ENCODE assay signal across 9 cellular contexts in the genomic region with DNA sequence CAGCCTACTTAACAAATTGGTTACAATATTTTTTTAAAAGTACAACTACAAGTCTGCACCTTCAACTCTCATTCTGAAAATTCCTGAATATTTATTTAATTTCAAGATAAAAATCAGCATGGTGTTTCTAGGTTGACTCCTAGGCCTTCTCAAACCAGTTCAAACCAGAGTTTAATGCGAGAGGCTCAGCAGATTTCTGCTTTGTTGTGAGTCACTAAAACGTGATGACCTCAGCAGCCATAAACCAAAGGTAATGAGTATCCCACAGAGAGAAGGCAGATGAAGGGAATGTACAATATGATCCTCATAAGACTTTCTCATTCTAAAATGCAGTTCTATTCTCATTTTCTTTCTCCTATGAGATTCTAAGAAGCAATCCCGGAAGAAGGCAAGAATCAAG. TPM values are rescaled to one million over a fixed set of nuclear protein-coding genes. Genes with fewer than 3 reads are reported as not detected.
DNase-seq lines count a peak whose midpoint lies in the region; ATAC-seq and TF ChIP-seq lines count a peak whose summit lies in the region.
"Had no signal": no experiment of that assay in that cellular context is flagged by ENCODE, and none has a peak within 500 bp of the region (broad histone marks: within the 10 kb centered on the region; RNA-seq: fewer than 3 reads in every experiment).

No MANE protein-coding gene starts in this region.

- H3K9ac ChIP-seq in SU-DHL-6 (ENCODE audit: low read length) (peak overlapping the region; percentile 82), neural cell (ENCODE audit: low read length) (peak overlapping the region; percentile 83)

- H3K9me3 ChIP-seq in CD8-positive, alpha-beta T cell (ENCODE audit: low read length) = no peaks in the 10 kb centered on the region
- H3K9me3 ChIP-seq in SU-DHL-6 (ENCODE audit: insufficient read depth, low read length) (no peaks in the 10 kb centered on the region), ectodermal cell (ENCODE audit: control insufficient read depth, low read length) (no peaks in the 10 kb centered on the region), neural cell (ENCODE audit: low read length) (no peaks in the 10 kb centered on the region)
- H3K9me3 ChIP-seq: uterus had no signal

- H2AFZ ChIP-seq in SU-DHL-6 (ENCODE audit: low read depth, low read length, severe bottlenecking) (no peak overlapping the region), neural cell (ENCODE audit: low read depth, low read length) (no peak overlapping the region)

- no peaks in the 10 kb centered on the region for H3K27me3 Mint-ChIP-seq in CD8-positive, alpha-beta T cell (ENCODE audit: low read depth)

- no peak overlapping the region for H3K4me3 ChIP-seq in CD8-positive, alpha-beta T cell (ENCODE audit: low read depth, low read length)
- H3K4me3 ChIP-seq in SU-DHL-6 (ENCODE audit: insufficient read depth, low read length, poor library complexity, severe bottlenecking) = peak overlapping the region; percentile 69
- H3K4me3 ChIP-seq in ectodermal cell (ENCODE audit: insufficient read depth, low read depth, low read length) = peak overlapping the region; percentile 88
- H3K4me3 ChIP-seq in neural cell (ENCODE audit: low read length) = peak overlapping the region; percentile 73

- WGBS in ectodermal cell, 2 experiments = 54 to 64% methylated on average over 3 of the region's 3 CpGs

- DNase-seq in CD8-positive, alpha-beta T cell = peak in 1 of 7 experiments; percentile 23
- DNase-seq in HT1080 (ENCODE audit: low read depth) (peak; percentile 88), GDM1 (lab: John Stamatoyannopoulos, UW) (no peak), HuH-7.5 (ENCODE audit: low spot score) (no peak)

- H4K20me1 ChIP-seq in SU-DHL-6 (ENCODE audit: low read depth, low read length) (no peaks in the 10 kb centered on the region), neural cell (ENCODE audit: insufficient read depth) (no peaks in the 10 kb centered on the region)

- no peak overlapping the region for H3K27ac ChIP-seq in CD8-positive, alpha-beta T cell (ENCODE audit: low read depth, low read length)
- H3K27ac ChIP-seq in SU-DHL-6 (ENCODE audit: low read depth, low read length) (peak overlapping the region; percentile 6; the same call in 1 of the 2 replicates), ectodermal cell (ENCODE audit: insufficient read depth, low read depth, low read length, poor library complexity, severe bottlenecking) (no peak overlapping the region), neural cell (ENCODE audit: low read length) (peak overlapping the region; percentile 66)

- H3K9me3 Mint-ChIP-seq in CD8-positive, alpha-beta T cell = no peaks in the 10 kb centered on the region

- intact Hi-C loops in CD8-positive, alpha-beta T cell (cut with DNase I, micrococcal nuclease) = no loop called here

- H3K79me2 ChIP-seq in SU-DHL-6 (ENCODE audit: insufficient read depth, low read length) (peaks cover 40% of the 10 kb centered on the region), neural cell (replicated peaks; ENCODE audit: insufficient read depth, low read length) (peaks cover 38% of the 10 kb centered on the region)

- H3K27me3 ChIP-seq in CD8-positive, alpha-beta T cell (ENCODE audit: insufficient read depth, low read length) = no peaks in the 10 kb centered on the region
- H3K27me3 ChIP-seq in SU-DHL-6 (ENCODE audit: low read length) (no peaks in the 10 kb centered on the region), ectodermal cell (ENCODE audit: control insufficient read depth, insufficient read depth, low read length, poor library complexity, severe bottlenecking) (peaks cover 11% of the 10 kb centered on the region), neural cell (ENCODE audit: insufficient read depth, low read depth, low read length) (no peaks in the 10 kb centered on the region)
- H3K27me3 ChIP-seq: uterus had no signal

- peak overlapping the region; percentile 27 for H3K27ac Mint-ChIP-seq in CD8-positive, alpha-beta T cell

- peaks cover 44% of the 10 kb centered on the region for H3K4me1 Mint-ChIP-seq in CD8-positive, alpha-beta T cell (ENCODE audit: low read depth)

- POLR2A ChIA-PET in CD8-positive, alpha-beta T cell (lab: Charles Lee) = no interaction called here

- TF ChIP-seq RAD21 in neural cell (conservative IDR thresholded peaks at IDR 0.05) = no peak

- H3K4me1 ChIP-seq in CD8-positive, alpha-beta T cell (ENCODE audit: insufficient read depth, low read length) = peaks cover 31% of the 10 kb centered on the region
- peaks cover 7% of the 10 kb centered on the region for H3K4me1 ChIP-seq in ectodermal cell (ENCODE audit: control insufficient read depth, insufficient read depth, low read length)

- H3K36me3 ChIP-seq in CD8-positive, alpha-beta T cell (ENCODE audit: insufficient read depth, low read length) = peaks cover 7% of the 10 kb centered on the region
- H3K36me3 ChIP-seq in SU-DHL-6 (ENCODE audit: low read length) = peaks cover 20% of the 10 kb centered on the region; the same call in 1 of the 2 replicates
- H3K36me3 ChIP-seq in ectodermal cell (ENCODE audit: control insufficient read depth, insufficient read depth, low read length) = peaks cover 18% of the 10 kb centered on the region
- H3K36me3 ChIP-seq in neural cell (ENCODE audit: insufficient read depth, low read length) = no peaks in the 10 kb centered on the region
- H3K36me3 ChIP-seq: uterus had no signal

- no peak for ATAC-seq in CD8-positive, alpha-beta T cell
- no peak for ATAC-seq in HG03520 (IDR thresholded peaks at IDR 0.05; ENCODE audit: unreplicated experiment)

- H3K36me3 Mint-ChIP-seq in CD8-positive, alpha-beta T cell = peaks cover 32% of the 10 kb centered on the region

- H3F3A ChIP-seq in SU-DHL-6 (ENCODE audit: insufficient read depth) (peaks cover 9% of the 10 kb centered on the region; the same call in 1 of the 2 replicates), neural cell (ENCODE audit: insufficient read depth, low read length, poor library complexity, severe bottlenecking) (no peaks in the 10 kb centered on the region)

- CTCF ChIA-PET in CD8-positive, alpha-beta T cell (lab: Charles Lee) = interaction anchor here (1.8 kb wide), 1 partner anchor 15 kb away, joined by 4 read pairs; a partner anchor contains a TSS

- H3K4me2 ChIP-seq in SU-DHL-6 (ENCODE audit: low read depth, low read length, poor library complexity, severe bottlenecking) (peak overlapping the region; percentile 85), neural cell (ENCODE audit: low read length) (peak overlapping the region; percentile 91)

- H3K4me3 Mint-ChIP-seq in CD8-positive, alpha-beta T cell = peak overlapping the region; percentile 87

- no peak for TF ChIP-seq EP300 in neural cell (conservative IDR thresholded peaks at IDR 0.05; ENCODE audit: poor library complexity, severe bottlenecking)

- H3K9me2 ChIP-seq in SU-DHL-6 (replicated peaks; ENCODE audit: insufficient read depth, low read length) (no peaks in the 10 kb centered on the region), neural cell (ENCODE audit: insufficient read depth, low read length) (no peaks in the 10 kb centered on the region)

- no peak for TF ChIP-seq CTCF in CD8-positive, alpha-beta T cell (IDR thresholded peaks at IDR 0.05)
- TF ChIP-seq CTCF in SU-DHL-6 (IDR thresholded peaks at IDR 0.05; ENCODE audit: insufficient read depth, low read length, poor library complexity, severe bottlenecking) (no peak), neural cell (IDR thresholded peaks at IDR 0.05; ENCODE audit: poor library complexity, severe bottlenecking) (no peak)

TF ChIP-seq in neural cell, 6 proteins besides CTCF, POLR2A, EP300 and RAD21 (continues in another document):
- TF ChIP-seq, protein P1, sequence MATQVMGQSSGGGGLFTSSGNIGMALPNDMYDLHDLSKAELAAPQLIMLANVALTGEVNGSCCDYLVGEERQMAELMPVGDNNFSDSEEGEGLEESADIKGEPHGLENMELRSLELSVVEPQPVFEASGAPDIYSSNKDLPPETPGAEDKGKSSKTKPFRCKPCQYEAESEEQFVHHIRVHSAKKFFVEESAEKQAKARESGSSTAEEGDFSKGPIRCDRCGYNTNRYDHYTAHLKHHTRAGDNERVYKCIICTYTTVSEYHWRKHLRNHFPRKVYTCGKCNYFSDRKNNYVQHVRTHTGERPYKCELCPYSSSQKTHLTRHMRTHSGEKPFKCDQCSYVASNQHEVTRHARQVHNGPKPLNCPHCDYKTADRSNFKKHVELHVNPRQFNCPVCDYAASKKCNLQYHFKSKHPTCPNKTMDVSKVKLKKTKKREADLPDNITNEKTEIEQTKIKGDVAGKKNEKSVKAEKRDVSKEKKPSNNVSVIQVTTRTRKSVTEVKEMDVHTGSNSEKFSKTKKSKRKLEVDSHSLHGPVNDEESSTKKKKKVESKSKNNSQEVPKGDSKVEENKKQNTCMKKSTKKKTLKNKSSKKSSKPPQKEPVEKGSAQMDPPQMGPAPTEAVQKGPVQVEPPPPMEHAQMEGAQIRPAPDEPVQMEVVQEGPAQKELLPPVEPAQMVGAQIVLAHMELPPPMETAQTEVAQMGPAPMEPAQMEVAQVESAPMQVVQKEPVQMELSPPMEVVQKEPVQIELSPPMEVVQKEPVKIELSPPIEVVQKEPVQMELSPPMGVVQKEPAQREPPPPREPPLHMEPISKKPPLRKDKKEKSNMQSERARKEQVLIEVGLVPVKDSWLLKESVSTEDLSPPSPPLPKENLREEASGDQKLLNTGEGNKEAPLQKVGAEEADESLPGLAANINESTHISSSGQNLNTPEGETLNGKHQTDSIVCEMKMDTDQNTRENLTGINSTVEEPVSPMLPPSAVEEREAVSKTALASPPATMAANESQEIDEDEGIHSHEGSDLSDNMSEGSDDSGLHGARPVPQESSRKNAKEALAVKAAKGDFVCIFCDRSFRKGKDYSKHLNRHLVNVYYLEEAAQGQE (IDR thresholded peaks at IDR 0.05; ENCODE audit: borderline replicate concordance) = no peak
- TF ChIP-seq POLR2AphosphoS5 (IDR thresholded peaks at IDR 0.05) = peak; percentile 27
- TF ChIP-seq EZH2 (IDR thresholded peaks at IDR 0.05; ENCODE audit: borderline replicate concordance, insufficient read depth, low read length, poor library complexity, severe bottlenecking) = no peak

RNA-seq across cellular contexts. Expression of a gene that starts 1.5 kb away (rescaled TPM):
- total RNA-seq in CD8-positive, alpha-beta T cell = 10 to 100 TPM; 44.9 to 46.0 TPM
- total RNA-seq in HT1080 (2014; rRNA removed; shearing (Covaris generic)) = 30.9 and 45.4 TPM in 2 replicates
- 21.3 and 27.0 TPM in 2 replicates for polyA plus RNA-seq in HT1080 (2015; cell fraction: cytosol; rRNA removed)
- polyA plus RNA-seq in HT1080 (2015; cell fraction: nucleus; rRNA removed) = 20.4 and 25.3 TPM in 2 replicates
- 21.0 TPM for polyA plus RNA-seq in ectodermal cell (2013, experiment 1 of 4)
- polyA plus RNA-seq in ectodermal cell (2013, experiment 2 of 4) = 23.6 TPM
- 17.7 TPM for polyA plus RNA-seq in ectodermal cell (2013, experiment 3 of 4)
- 22.0 TPM for polyA plus RNA-seq in ectodermal cell (2013, experiment 4 of 4)
- 46.0 and 51.1 TPM in 2 replicates for polyA plus RNA-seq in neural cell
- 51.6 and 54.4 TPM in 2 replicates for polyA minus RNA-seq in neural cell

RNA-seq across cellular contexts. Expression of a gene that starts 15.1 kb away (rescaled TPM):
- not detected for total RNA-seq in CD8-positive, alpha-beta T cell
- total RNA-seq in HT1080 (2014; rRNA removed; shearing (Covaris generic)) = not detected in 2 replicates
- not detected in 2 replicates for polyA plus RNA-seq in HT1080 (2015; cell fraction: cytosol; rRNA removed)
- polyA plus RNA-seq in HT1080 (2015; cell fraction: nucleus; rRNA removed) = not detected in 2 replicates
- polyA plus RNA-seq in ectodermal cell (2013, experiment 1 of 4) = not detected
- not detected for polyA plus RNA-seq in ectodermal cell (2013, experiment 2 of 4)
- not detected for polyA plus RNA-seq in ectodermal cell (2013, experiment 3 of 4)
- not detected for polyA plus RNA-seq in ectodermal cell (2013, experiment 4 of 4)
- polyA plus RNA-seq in neural cell = not detected in 2 replicates
- not detected in 2 replicates for polyA minus RNA-seq in neural cell
- total RNA-seq: uterus had no signal

Comparison
In these comparisons a context has a peak if more than half of its experiments do, and no peak if none do; other contexts are left out.
1. H3K27ac ChIP-seq: peak in SU-DHL-6 (single experiment) and neural cell (single experiment); none in CD8-positive, alpha-beta T cell (single experiment) and ectodermal cell (single experiment).